3 cellular contexts compared by ENCODE assay signal in genomic region chr16:61948414-61948813, GRCh38.
"Had no signal": no experiment of that assay in that cellular context is flagged by ENCODE, and none has a peak within 500 bp of the region (broad histone marks: within the 10 kb centered on the region; RNA-seq: fewer than 3 reads in every experiment).

No MANE protein-coding gene starts in this region.

- DNase-seq: GDM1, GF-D8 had no signal

- ATAC-seq: GM12878 had no signal

- H3K4me3 ChIP-seq: GM12878 had no signal
